In genomic region chr3:111081008-111081545, GRCh38 we compare ENCODE assay signal across 20 cellular contexts. TPM values are rescaled to one million over a fixed set of nuclear protein-coding genes. Genes with fewer than 3 reads are reported as not detected.
DNase-seq lines count a peak whose midpoint lies in the region; ATAC-seq and TF ChIP-seq lines count a peak whose summit lies in the region.
"Had no signal": no experiment of that assay in that cellular context is flagged by ENCODE, and none has a peak within 500 bp of the region (broad histone marks: within the 10 kb centered on the region; RNA-seq: fewer than 3 reads in every experiment).

No MANE protein-coding gene starts in this region.

- H3K27ac ChIP-seq in PC-3 (ENCODE audit: low read length) (no peak overlapping the region), fibroblast of lung (ENCODE audit: insufficient read depth, low read length) (peak overlapping the region; percentile 35), trophoblast cell (ENCODE audit: low read depth, low read length) (peak overlapping the region; percentile 55)
- H3K27ac ChIP-seq: foreskin keratinocyte had no signal

- CTCF ChIA-PET in PC-3 (lab: Charles Lee), result interaction anchor here (0.5 to 0.9 kb wide), 2 partner anchors 11 to 69 kb away, joined by 3 read pairs; no protein-coding TSS in a partner anchor

- WGBS in trophoblast cell (ENCODE audit: extremely low coverage, insufficient coverage, insufficient read length), result no CpG with 5 or more reads among the region's 3 CpGs

- intact Hi-C loops in PC-3 (cut with micrococcal nuclease), result loop anchor here (2.0 kb wide), 1 partner anchor 1548 kb away; no protein-coding TSS in a partner anchor

- H3F3A ChIP-seq in PC-3 (ENCODE audit: low read length, unreplicated experiment), result no peaks in the 10 kb centered on the region

- H3K27me3 ChIP-seq in PC-3 (ENCODE audit: low read length), result no peaks in the 10 kb centered on the region
- no peaks in the 10 kb centered on the region for H3K27me3 ChIP-seq in fibroblast of lung (ENCODE audit: control insufficient read depth, insufficient read depth, low read length)
- H3K27me3 ChIP-seq in trophoblast cell (ENCODE audit: insufficient read depth, low read length), result no peaks in the 10 kb centered on the region
- H3K27me3 ChIP-seq: foreskin keratinocyte had no signal

- DNase-seq in EL (peak; percentile 68), PC-3 (no peak), fibroblast of lung (ENCODE audit: low read depth in 2 of 2) (peak; percentile 30 to 32), trophoblast cell (peak; percentile 42 to 71), NCI-H69 (lab: John Stamatoyannopoulos, UW) (no peak), NCI-H526 (lab: John Stamatoyannopoulos, UW) (no peak), HT-29 (ENCODE audit: low spot score) (no peak)
- DNase-seq: activated CD4-positive, alpha-beta T cell treated with anti-CD3 and anti-CD28 coated beads for 36 hours; activated effector memory CD4-positive, alpha-beta T cell treated with anti-CD3 and anti-CD28 coated beads, Interleukin-2, amount 50 U/mL, for 16 hours; amniotic stem cell; endodermal cell; KG1; NCI-H1092; NCI-H2081 treated with DMSO at 0.1 percent for 48 hours; NCI-H524 treated with DMSO at 0.1 percent for 48 hours; stimulated activated CD4-positive, alpha-beta T cell treated with anti-CD3 and anti-CD28 coated beads, Interleukin-4, amount 100 ng/mL, for 1 hour; T1000 had no signal

- ATAC-seq in PC-3, result no peak
- ATAC-seq in GM21390 (IDR thresholded peaks at IDR 0.05; ENCODE audit: unreplicated experiment), result no peak
- ATAC-seq: activated CD4-positive, alpha-beta T cell treated with anti-CD3 and anti-CD28 coated beads for 36 hours had no signal

- H3K36me3 ChIP-seq in PC-3 (ENCODE audit: low read depth, low read length) (no peaks in the 10 kb centered on the region), fibroblast of lung (ENCODE audit: control insufficient read depth, insufficient read depth, low read length) (no peaks in the 10 kb centered on the region), trophoblast cell (ENCODE audit: control insufficient read depth in 1 of 2, insufficient read depth in 2 of 2, low read length in 2 of 2) (peaks cover 0 to 4% of the 10 kb centered on the region in 2 experiments)

- peaks cover 9% of the 10 kb centered on the region for H3K4me1 ChIP-seq in PC-3 (ENCODE audit: insufficient read depth, low read length)
- peaks cover 2% of the 10 kb centered on the region for H3K4me1 ChIP-seq in fibroblast of lung (ENCODE audit: control insufficient read depth, extremely low read depth, insufficient read depth, low read length)
- peaks cover 3% of the 10 kb centered on the region in 2 experiments for H3K4me1 ChIP-seq in trophoblast cell (ENCODE audit: control insufficient read depth in 1 of 2, insufficient read depth in 2 of 2, low read length in 2 of 2)

- no TSS peak for BruUV-seq in PC-3 (replicated peaks; lab: Mats Ljungman, UMichigan)

- no peak overlapping the region for H4K12ac ChIP-seq in trophoblast cell (ENCODE audit: low read depth, low read length)

- POLR2A ChIA-PET in PC-3 (lab: Charles Lee; ENCODE audit: unreplicated experiment), result no interaction called here

- peaks cover 3% of the 10 kb centered on the region for H3K79me1 ChIP-seq in trophoblast cell (ENCODE audit: low read length)

- H3K4me2 ChIP-seq in PC-3 (ENCODE audit: low read length), result peak overlapping the region; percentile 24; the same call in 1 of the 2 replicates
- no peak overlapping the region for H3K4me2 ChIP-seq in fibroblast of lung (ENCODE audit: extremely low read depth, insufficient read depth, low read length)
- H3K4me2 ChIP-seq in trophoblast cell (ENCODE audit: low read length), result peak overlapping the region; percentile 20

- no peak overlapping the region for H2BK120ac ChIP-seq in trophoblast cell (ENCODE audit: insufficient read depth, low read length, poor library complexity)

- H2BK12ac ChIP-seq in trophoblast cell (ENCODE audit: low read length), result peak overlapping the region; percentile 17

- peak overlapping the region; percentile 8 for H4K91ac ChIP-seq in trophoblast cell (ENCODE audit: low read depth, low read length)

- no peaks in the 10 kb centered on the region for H3K9me3 ChIP-seq in PC-3 (ENCODE audit: low read length)
- no peaks in the 10 kb centered on the region for H3K9me3 ChIP-seq in fibroblast of lung (ENCODE audit: control insufficient read depth, insufficient read depth, low read depth, low read length)
- H3K9me3 ChIP-seq in trophoblast cell (ENCODE audit: insufficient read depth, low read depth, low read length), result no peaks in the 10 kb centered on the region
- H3K9me3 ChIP-seq: Caco-2 had no signal

- no peak for TF ChIP-seq CTCF in PC-3 (conservative IDR thresholded peaks at IDR 0.05; ENCODE audit: low read depth, low read length)
- TF ChIP-seq CTCF in fibroblast of lung (conservative IDR thresholded peaks at IDR 0.05 in 1 of 2, IDR thresholded peaks at IDR 0.05 in 1 of 2; ENCODE audit: low read depth in 1 of 2, low read length in 2 of 2), result no peak

- no peak overlapping the region for H3K4me3 ChIP-seq in PC-3 (ENCODE audit: low read length)
- H3K4me3 ChIP-seq in fibroblast of lung (replicated peaks in 1 of 4; ENCODE audit: control extremely low read depth in 1 of 4, insufficient read depth in 1 of 4, low read depth in 3 of 4, low read length in 4 of 4), result no peak overlapping the region
- H3K4me3 ChIP-seq in trophoblast cell (ENCODE audit: low read depth, low read length), result no peak overlapping the region

- H3K18ac ChIP-seq in trophoblast cell (ENCODE audit: low read length), result no peak overlapping the region

- no peak overlapping the region for H3K4ac ChIP-seq in trophoblast cell (ENCODE audit: low read depth, low read length)

- H2BK5ac ChIP-seq in trophoblast cell (ENCODE audit: low read depth, low read length, poor library complexity), result no peak overlapping the region

- peaks cover 81% of the 10 kb centered on the region for H3K79me2 ChIP-seq in PC-3 (ENCODE audit: low read length)
- peaks cover 92% of the 10 kb centered on the region for H3K79me2 ChIP-seq in fibroblast of lung (ENCODE audit: control insufficient read depth, insufficient read depth, low read length)
- peaks cover 7% of the 10 kb centered on the region for H3K79me2 ChIP-seq in trophoblast cell (ENCODE audit: control insufficient read depth, insufficient read depth, low read length, poor library complexity)

- peak overlapping the region; percentile 38 for H4K8ac ChIP-seq in trophoblast cell (ENCODE audit: low read depth, low read length)

- no peak overlapping the region for H3K14ac ChIP-seq in trophoblast cell (ENCODE audit: low read length)

- H4K20me1 ChIP-seq in PC-3 (ENCODE audit: low read length) (peaks cover 4% of the 10 kb centered on the region; the same call in 1 of the 2 replicates), fibroblast of lung (ENCODE audit: control insufficient read depth, extremely low read depth, insufficient read depth, low read length) (no peaks in the 10 kb centered on the region)

- no peak overlapping the region for H3K23ac ChIP-seq in trophoblast cell (ENCODE audit: low read length)

- H3K9ac ChIP-seq in PC-3 (ENCODE audit: low read length), result no peak overlapping the region
- no peak overlapping the region for H3K9ac ChIP-seq in fibroblast of lung (ENCODE audit: insufficient read depth, low read length)
- H3K9ac ChIP-seq in trophoblast cell (ENCODE audit: low read length), result no peak overlapping the region

- no peak overlapping the region for H2AK5ac ChIP-seq in trophoblast cell (ENCODE audit: low read length)

- H3K9me2 ChIP-seq in PC-3 (replicated peaks; ENCODE audit: low read length), result no peaks in the 10 kb centered on the region

- H2AFZ ChIP-seq in PC-3 (ENCODE audit: low read length) (no peak overlapping the region), fibroblast of lung (ENCODE audit: low read length) (no peak overlapping the region), trophoblast cell (ENCODE audit: insufficient read depth, low read length, poor library complexity) (no peak overlapping the region)

RNA-seq across cellular contexts. Expression of gene NECTIN3, which starts 9.5 kb away (rescaled TPM):
- total RNA-seq in PC-3 (2014; rRNA removed) (12.8 and 15.8 TPM in 2 replicates), fibroblast of lung (45.2 and 58.1 TPM in 2 replicates)
- 46.0 and 46.9 TPM in 2 replicates for polyA plus RNA-seq in fibroblast of lung
- 25.2 and 29.1 TPM in 2 replicates for polyA plus RNA-seq in fibroblast of lung (2012)
- 10.3 and 11.5 TPM in 2 replicates for polyA minus RNA-seq in fibroblast of lung (ENCODE audit: low replicate concordance)
- polyA plus RNA-seq in trophoblast cell (2013), result 202 and 213 TPM in 2 replicates
- 16.1 and 18.6 TPM in 2 replicates for total RNA-seq in HT-29 (2014; rRNA removed; shearing (Covaris generic))

Comparison
In these comparisons a context has a peak if more than half of its experiments do, and no peak if none do; other contexts are left out.
1. DNase-seq: peak in EL (single experiment), fibroblast of lung (2 of 2) and trophoblast cell (2 of 2); none in PC-3 (single experiment), NCI-H69 (single experiment), NCI-H526 (0 of 2) and HT-29 (single experiment).